ENCODE assay signal across 8 cellular contexts in the genomic region with DNA sequence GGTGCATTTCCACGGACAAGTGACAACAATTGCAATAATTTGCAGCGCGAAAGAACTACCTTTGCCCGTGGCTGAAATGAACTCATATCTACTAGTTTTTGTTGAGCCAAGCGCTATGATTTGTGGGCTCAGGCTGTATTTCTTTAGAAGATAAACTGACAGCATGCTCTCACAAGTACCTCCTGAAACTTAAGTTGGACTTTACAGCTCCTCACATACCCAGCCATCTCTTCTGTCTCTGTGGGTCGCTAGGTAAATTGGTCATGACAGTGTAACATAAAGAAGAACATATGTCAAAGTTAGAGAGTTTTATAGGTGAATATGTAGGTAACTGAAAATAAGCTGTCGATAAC. TPM values are rescaled to one million over a fixed set of nuclear protein-coding genes. Genes with fewer than 3 reads are reported as not detected.
A peak's percentile ranks its signal among the peaks of the same experiment; 100 is the strongest.
DNase-seq lines count a peak whose midpoint lies in the region; ATAC-seq, FAIRE-seq and TF ChIP-seq lines count a peak whose summit lies in the region.

No MANE protein-coding gene starts in this region.

- no peak for TF ChIP-seq CTCF in activated B cell treated with CpG ODN at 0.5 μM for 24 hours (IDR thresholded peaks at IDR 0.05)

- peaks cover 26% of the 10 kb centered on the region for H3K4me1 Mint-ChIP-seq in activated B cell treated with CpG ODN at 0.5 μM for 24 hours
- peaks cover 36% of the 10 kb centered on the region for H3K4me1 Mint-ChIP-seq in stimulated activated naive CD8-positive, alpha-beta T cell treated with anti-CD3 and anti-CD28 coated beads, Interleukin-15, amount 100 ng/mL, for 72 hours

- intact Hi-C loops in activated B cell treated with CpG ODN at 0.5 μM for 24 hours (cut with micrococcal nuclease), result loop anchor here (5.0 to 10.0 kb wide), 4 partner anchors 1312 to 1658 kb away; a partner anchor contains a TSS

- peaks cover under 1% of the 10 kb centered on the region for H3K27me3 Mint-ChIP-seq in activated B cell treated with CpG ODN at 0.5 μM for 24 hours
- H3K27me3 Mint-ChIP-seq in stimulated activated naive CD8-positive, alpha-beta T cell treated with anti-CD3 and anti-CD28 coated beads, Interleukin-15, amount 100 ng/mL, for 72 hours, result peaks cover 3% of the 10 kb centered on the region

- peak overlapping the region; percentile 57 for H3K4me3 ChIP-seq in iPS-15b (ENCODE audit: low read depth, low read length)

- peak overlapping the region; percentile 91 for H3K4me3 Mint-ChIP-seq in activated B cell treated with CpG ODN at 0.5 μM for 24 hours
- peak overlapping the region; percentile 94 to 96 for H3K4me3 Mint-ChIP-seq in stimulated activated naive CD8-positive, alpha-beta T cell treated with anti-CD3 and anti-CD28 coated beads, Interleukin-15, amount 100 ng/mL, for 72 hours

- ATAC-seq in HG02759 (IDR thresholded peaks at IDR 0.05; ENCODE audit: unreplicated experiment), result peak; percentile 5
- ATAC-seq in activated B cell treated with CpG ODN at 0.5 μM for 24 hours (ENCODE audit: low read depth), result no peak
- no peak for ATAC-seq in stimulated activated naive CD8-positive, alpha-beta T cell treated with anti-CD3 and anti-CD28 coated beads, Interleukin-15, amount 100 ng/mL, for 72 hours
- no peak for ATAC-seq in HG02981 (IDR thresholded peaks at IDR 0.05; ENCODE audit: unreplicated experiment)
- no peak for ATAC-seq in HG03442 (IDR thresholded peaks at IDR 0.05; ENCODE audit: unreplicated experiment)

- CTCF ChIA-PET in activated B cell treated with CpG ODN at 0.5 μM for 24 hours (lab: Charles Lee), result no interaction called here

- H3K36me3 ChIP-seq in iPS-15b (ENCODE audit: control insufficient read depth, insufficient read depth, low read length), result no peaks in the 10 kb centered on the region

- POLR2A ChIA-PET in activated B cell treated with CpG ODN at 0.5 μM for 24 hours (lab: Charles Lee), result interaction anchor here (1.1 kb wide), 1 partner anchor 856 kb away, joined by 3 read pairs; no protein-coding TSS in a partner anchor

- H3K9ac ChIP-seq in iPS-15b (ENCODE audit: low read depth, low read length), result peak overlapping the region; percentile 62

- peak overlapping the region; percentile 85 for H3K27ac Mint-ChIP-seq in activated B cell treated with CpG ODN at 0.5 μM for 24 hours
- peak overlapping the region; percentile 77 to 91 for H3K27ac Mint-ChIP-seq in stimulated activated naive CD8-positive, alpha-beta T cell treated with anti-CD3 and anti-CD28 coated beads, Interleukin-15, amount 100 ng/mL, for 72 hours

- H3K36me3 Mint-ChIP-seq in activated B cell treated with CpG ODN at 0.5 μM for 24 hours (ENCODE audit: low read depth), result peaks cover 17% of the 10 kb centered on the region

- DNase-seq in GM18507 (ENCODE audit: extremely low spot score, insufficient read length, low read depth) (no peak), activated B cell treated with CpG ODN at 0.5 μM for 24 hours (no peak), NCI-H2227 treated with DMSO at 0.1 percent for 48 hours (lab: John Stamatoyannopoulos, UW) (no peak)
- DNase-seq in stimulated activated naive CD8-positive, alpha-beta T cell treated with anti-CD3 and anti-CD28 coated beads, Interleukin-15, amount 100 ng/mL, for 72 hours, result no peak

- FAIRE-seq in GM18507 (lab: Jason Lieb, UNC), result peak; percentile 56

- H3K27me3 ChIP-seq in iPS-15b (ENCODE audit: control insufficient read depth, insufficient read depth, low read length), result no peaks in the 10 kb centered on the region

- no peaks in the 10 kb centered on the region for H3K9me3 ChIP-seq in iPS-15b (ENCODE audit: control insufficient read depth, insufficient read depth, low read length)

- no peaks in the 10 kb centered on the region for H3K9me3 Mint-ChIP-seq in activated B cell treated with CpG ODN at 0.5 μM for 24 hours
- H3K9me3 Mint-ChIP-seq in stimulated activated naive CD8-positive, alpha-beta T cell treated with anti-CD3 and anti-CD28 coated beads, Interleukin-15, amount 100 ng/mL, for 72 hours, result peaks cover 5 to 6% of the 10 kb centered on the region in 2 donors

- H3K4me1 ChIP-seq in iPS-15b (ENCODE audit: control insufficient read depth, insufficient read depth, low read length), result no peaks in the 10 kb centered on the region

RNA-seq across cellular contexts. Expression of a gene that starts 0.8 kb away (rescaled TPM):
- 28.9 and 29.6 TPM in 2 replicates for total RNA-seq in activated B cell treated with CpG ODN at 0.5 μM for 24 hours

RNA-seq across cellular contexts. Expression of a gene that starts 53.3 kb away (rescaled TPM):
- 0.13 and 0.20 TPM in 2 replicates for total RNA-seq in activated B cell treated with CpG ODN at 0.5 μM for 24 hours
